In the genomic region with DNA sequence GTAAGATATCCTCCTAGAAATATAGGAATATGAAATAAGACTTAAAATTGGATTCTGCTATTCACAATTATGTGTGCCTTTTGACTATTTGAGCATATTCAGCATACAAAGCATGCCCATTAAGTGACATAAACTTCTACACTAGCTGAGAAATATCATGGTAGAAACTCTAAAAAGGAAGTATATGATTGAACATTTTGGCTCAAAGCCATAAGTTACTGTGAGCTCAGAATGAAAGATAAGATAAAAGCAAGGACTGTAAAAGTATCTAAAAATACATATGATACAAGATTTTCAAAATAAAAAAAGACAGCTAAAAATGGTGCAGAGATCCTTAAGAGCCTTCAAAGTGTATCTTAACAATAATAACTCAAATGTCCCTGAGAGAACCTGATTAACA, we compare ENCODE assay signal across 24 cellular contexts.
"Had no signal": no experiment of that assay in that cellular context is flagged by ENCODE, and none has a peak within 500 bp of the region (broad histone marks: within the 10 kb centered on the region; RNA-seq: fewer than 3 reads in every experiment).

No MANE protein-coding gene starts in this region.

- H3K4me1 ChIP-seq: stomach, suprapubic skin, tibial nerve had no signal

- H3K9me3 Mint-ChIP-seq: activated B cell treated with CpG ODN at 0.5 μM for 24 hours; brain; immature natural killer cell; natural killer cell; stimulated activated memory B cell treated with anti-CD40 and anti-IgM and Interleukin-4, amounts not matched to agents 10 μg/mL and 1 μg/mL and 100 μg/mL, for 72 hours had no signal

- H3K79me2 ChIP-seq: hepatocyte had no signal

- H3K27me3 ChIP-seq: hepatocyte, left lung, stomach, suprapubic skin, tibial nerve had no signal

- H3K9me3 ChIP-seq: left lung, stomach, suprapubic skin, tibial nerve had no signal

- H3K4me1 Mint-ChIP-seq: immature natural killer cell; natural killer cell; stimulated activated memory B cell treated with anti-CD40 and anti-IgM and Interleukin-4, amounts not matched to agents 10 μg/mL and 1 μg/mL and 100 μg/mL, for 72 hours had no signal

- H3K4me2 ChIP-seq: hepatocyte had no signal

- H3K4me3 ChIP-seq: hepatocyte, left lung, stomach, suprapubic skin, tibial nerve had no signal

- H3K27ac ChIP-seq: hepatocyte, left lung, stomach, suprapubic skin, tibial nerve had no signal

- H3K36me3 ChIP-seq: left lung, stomach, suprapubic skin, tibial nerve had no signal

- DNase-seq: activated B cell treated with CpG ODN at 0.5 μM for 24 hours; activated CD4-positive, alpha-beta T cell treated with anti-CD3 and anti-CD28 coated beads for 4 hours; activated CD4-positive, alpha-beta T cell treated with anti-CD3 and anti-CD28 coated beads, Interleukin-2, amount 50 U/mL, for 48 hours; activated CD8-positive, alpha-beta memory T cell treated with anti-CD3 and anti-CD28 coated beads, Interleukin-2, amount 50 U/mL, for 48 hours; activated effector memory CD4-positive, alpha-beta T cell treated with anti-CD3 and anti-CD28 coated beads, Interleukin-2, amount 50 U/mL, for 16 hours; activated naive CD4-positive, alpha-beta T cell treated with anti-CD3 and anti-CD28 coated beads, Interleukin-2, amount 50 U/mL, for 16 hours; activated T-cell treated with anti-CD3 and anti-CD28 coated beads, Interleukin-2, amount 50 U/mL, for 48 hours; aorta; central memory CD4-positive, alpha-beta T cell; effector memory CD4-positive, alpha-beta T cell; glutamatergic neuron; immature natural killer cell; kidney glomerular epithelial cell; left lung; natural killer cell; small intestine; stimulated activated CD4-positive, alpha-beta T cell treated with anti-CD3 and anti-CD28 coated beads, Interleukin-15, amount 100 ng/mL, for 24 hours; stomach had no signal

- ATAC-seq: left lung; natural killer cell; sciatic nerve; stimulated activated memory B cell treated with anti-CD40 and anti-IgM and Interleukin-4, amounts not matched to agents 10 μg/mL and 1 μg/mL and 100 μg/mL, for 72 hours had no signal

- H3K36me3 Mint-ChIP-seq: brain; immature natural killer cell; natural killer cell; stimulated activated memory B cell treated with anti-CD40 and anti-IgM and Interleukin-4, amounts not matched to agents 10 μg/mL and 1 μg/mL and 100 μg/mL, for 72 hours had no signal

- H2AFZ ChIP-seq: hepatocyte had no signal

- H3K27me3 Mint-ChIP-seq: activated B cell treated with CpG ODN at 0.5 μM for 24 hours; stimulated activated memory B cell treated with anti-CD40 and anti-IgM and Interleukin-4, amounts not matched to agents 10 μg/mL and 1 μg/mL and 100 μg/mL, for 72 hours had no signal

- H3K4me3 Mint-ChIP-seq: activated B cell treated with CpG ODN at 0.5 μM for 24 hours; brain; immature natural killer cell; natural killer cell; stimulated activated memory B cell treated with anti-CD40 and anti-IgM and Interleukin-4, amounts not matched to agents 10 μg/mL and 1 μg/mL and 100 μg/mL, for 72 hours had no signal

- H3K27ac Mint-ChIP-seq: activated B cell treated with CpG ODN at 0.5 μM for 24 hours; brain; immature natural killer cell; natural killer cell; stimulated activated memory B cell treated with anti-CD40 and anti-IgM and Interleukin-4, amounts not matched to agents 10 μg/mL and 1 μg/mL and 100 μg/mL, for 72 hours had no signal
